In genomic region chr9:18707078-18707477, GRCh38 we compare ENCODE assay signal across 17 cellular contexts.
A peak's percentile ranks its signal among the peaks of the same experiment; 100 is the strongest.
DNase-seq lines count a peak whose midpoint lies in the region; ATAC-seq and TF ChIP-seq lines count a peak whose summit lies in the region.
"Had no signal": no experiment of that assay in that cellular context is flagged by ENCODE, and none has a peak within 500 bp of the region (broad histone marks: within the 10 kb centered on the region; RNA-seq: fewer than 3 reads in every experiment).

No MANE protein-coding gene starts in this region.

- no peak overlapping the region for H3K18ac ChIP-seq in mesendoderm (ENCODE audit: low read length)

- no peak overlapping the region for H4K8ac ChIP-seq in mesendoderm (ENCODE audit: low read depth, low read length)

- H3K4me2 ChIP-seq in mesendoderm (ENCODE audit: low read length), result no peak overlapping the region

- H3K4me1 ChIP-seq in mesendoderm (ENCODE audit: control insufficient read depth, low read depth, low read length), result no peaks in the 10 kb centered on the region
- peaks cover 15 to 25% (median 17%) of the 10 kb centered on the region in 3 donors for H3K4me1 ChIP-seq in skeletal muscle tissue (ENCODE audit: control insufficient read depth in 3 of 3, insufficient read depth in 3 of 3, low read length in 3 of 3)

- no peaks in the 10 kb centered on the region for H3K36me3 ChIP-seq in mesendoderm (ENCODE audit: control insufficient read depth, insufficient read depth, low read length)
- H3K36me3 ChIP-seq in skeletal muscle tissue (ENCODE audit: control insufficient read depth in 3 of 3, insufficient read depth in 3 of 3, low read length in 3 of 3), result no peaks in the 10 kb centered on the region

- H4K5ac ChIP-seq in mesendoderm (ENCODE audit: low read length), result no peak overlapping the region

- TF ChIP-seq CTCF in fibroblast of mammary gland (conservative IDR thresholded peaks at IDR 0.05; ENCODE audit: control insufficient read depth, insufficient read depth, low read depth, low read length), result no peak

- H3K9me3 ChIP-seq in skeletal muscle tissue (ENCODE audit: control insufficient read depth in 3 of 3, low read length in 3 of 3), result no peaks in the 10 kb centered on the region

- no peaks in the 10 kb centered on the region for H3K79me2 ChIP-seq in mesendoderm (ENCODE audit: control insufficient read depth, insufficient read depth, low read length)

- H3K27ac ChIP-seq in mesendoderm (ENCODE audit: low read depth, low read length) (no peak overlapping the region), skeletal muscle tissue (ENCODE audit: low read depth, low read length) (peak overlapping the region; percentile 3)
- H3K27ac ChIP-seq: coronary artery had no signal

- H3K27me3 ChIP-seq in mesendoderm (ENCODE audit: insufficient read depth, low read length, poor library complexity) (no peaks in the 10 kb centered on the region), skeletal muscle tissue (ENCODE audit: control insufficient read depth in 3 of 3, insufficient read depth in 3 of 3, low read length in 3 of 3) (no peaks in the 10 kb centered on the region)

- H3K23ac ChIP-seq in mesendoderm (ENCODE audit: low read length), result no peak overlapping the region

- peak overlapping the region; percentile 19 for H3K56ac ChIP-seq in mesendoderm (ENCODE audit: low read length)

- H3K4me3 ChIP-seq in fibroblast of mammary gland (ENCODE audit: control insufficient read depth, low read depth, low read length) (no peak overlapping the region), mesendoderm (ENCODE audit: low read length) (no peak overlapping the region), skeletal muscle tissue (ENCODE audit: low read length in 3 of 3) (peak overlapping the region; percentile 0 to 38 (median 18))
- H3K4me3 ChIP-seq: coronary artery had no signal

- H2AK5ac ChIP-seq in mesendoderm (ENCODE audit: low read length), result no peak overlapping the region

- H3K79me1 ChIP-seq in mesendoderm (ENCODE audit: low read length), result no peaks in the 10 kb centered on the region

- H2BK15ac ChIP-seq in mesendoderm (replicated peaks; ENCODE audit: low read depth), result no peak overlapping the region

- no peak overlapping the region for H2BK5ac ChIP-seq in mesendoderm (ENCODE audit: low read length)

- no peak overlapping the region for H3K4ac ChIP-seq in mesendoderm (ENCODE audit: low read depth, low read length)

- ATAC-seq in SK-N-SH treated with all-trans-retinoic acid at 6 μM for 48 hours (peak; percentile 41; the same call in 1 of the 3 replicates), HG02798 (IDR thresholded peaks at IDR 0.05; ENCODE audit: poor library complexity, unreplicated experiment) (no peak)
- ATAC-seq: HCT116 had no signal

- DNase-seq in fibroblast of mammary gland (ENCODE audit: low read depth), result peak; percentile 70
- DNase-seq in mesendoderm, result no peak
- DNase-seq in T-helper 1 cell, result no peak
- DNase-seq in activated gamma-delta T cell (lab: John Stamatoyannopoulos, UW), result no peak
- DNase-seq: activated CD4-positive, alpha-beta memory T cell treated with anti-CD3 and anti-CD28 coated beads, Interleukin-2, amount 10 ng/mL, durations not matched to agents 7 days and 5 days; activated T-cell treated with anti-CD3 and anti-CD28 coated beads, Interleukin-2, amount 50 U/mL, for 24 hours; islet precursor cell; KG1; NCI-H510A treated with DMSO at 0.1 percent for 48 hours; SHP77; stimulated activated CD4-positive, alpha-beta T cell treated with anti-CD3 and anti-CD28 coated beads, Interleukin-4, amount 100 ng/mL, for 1 hour; T-helper 2 cell had no signal

- no peak overlapping the region for H2BK120ac ChIP-seq in mesendoderm (ENCODE audit: low read depth, low read length)

- no CpG with 5 or more reads among the region's 5 CpGs for WGBS in mesendoderm (ENCODE audit: extremely low coverage, insufficient coverage, low lambda C conversion rate)

- H3K9ac ChIP-seq in mesendoderm (ENCODE audit: low read length), result no peak overlapping the region
- H3K9ac ChIP-seq in skeletal muscle tissue (ENCODE audit: low read depth in 1 of 3, low read length in 3 of 3), result peak overlapping the region in 2 of 3 donors; percentile 4 to 33

TF ChIP-seq in SK-N-SH treated with all-trans-retinoic acid at 6 μM for 48 hours, 23 proteins besides CTCF, POLR2A, EP300 and RAD21:
- no peak for TF ChIP-seq GLIS3 (CRISPR knock-in tag; IDR thresholded peaks at IDR 0.05)
- no peak for TF ChIP-seq OSR1 (CRISPR knock-in tag; IDR thresholded peaks at IDR 0.05)
- TF ChIP-seq ESRRG (CRISPR knock-in tag; IDR thresholded peaks at IDR 0.05), result no peak
- TF ChIP-seq PATZ1 (CRISPR knock-in tag; IDR thresholded peaks at IDR 0.05; ENCODE audit: borderline replicate concordance), result no peak
- no peak for TF ChIP-seq ZFP30 (CRISPR knock-in tag; IDR thresholded peaks at IDR 0.05)
- TF ChIP-seq ZNF8 (CRISPR knock-in tag; IDR thresholded peaks at IDR 0.05), result no peak
- no peak for TF ChIP-seq TCF4 (CRISPR knock-in tag; IDR thresholded peaks at IDR 0.05; ENCODE audit: borderline replicate concordance)
- no peak for TF ChIP-seq ZC3H10 (CRISPR knock-in tag; IDR thresholded peaks at IDR 0.05)
- no peak for TF ChIP-seq PPARA (CRISPR knock-in tag; IDR thresholded peaks at IDR 0.05; ENCODE audit: borderline replicate concordance)
- no peak for TF ChIP-seq RARB (CRISPR knock-in tag; IDR thresholded peaks at IDR 0.05)
- no peak for TF ChIP-seq ARNTL (CRISPR knock-in tag; IDR thresholded peaks at IDR 0.05; ENCODE audit: borderline replicate concordance, low read depth)
- TF ChIP-seq POU6F1 (CRISPR knock-in tag; IDR thresholded peaks at IDR 0.05; ENCODE audit: borderline replicate concordance, low read depth), result no peak
- TF ChIP-seq CSDC2 (CRISPR knock-in tag; IDR thresholded peaks at IDR 0.05), result no peak
TF ChIP-seq in SK-N-SH treated with all-trans-retinoic acid at 6 μM for 48 hours: peak in this region for 0.

Comparison
In these comparisons a context has a peak if more than half of its experiments do, and no peak if none do; other contexts are left out.
1. H3K4me3 ChIP-seq: peak in skeletal muscle tissue (3 of 3); none in fibroblast of mammary gland (single experiment) and mesendoderm (single experiment).